Comparison of ENCODE assay signal across 1 cellular context in genomic region chr1:52697795-52698674, GRCh38.
A peak's percentile ranks its signal among the peaks of the same experiment; 100 is the strongest.
TF ChIP-seq lines count a peak whose summit lies in the region.

COA7 (minus strand) TSS chr1:52698347; CDS start chr1:52698326, 21 bp downstream.

TF ChIP-seq in HepG2, 621 proteins besides CTCF, POLR2A, EP300 and RAD21 (continued from another document and continues in another):
- TF ChIP-seq, protein P1, sequence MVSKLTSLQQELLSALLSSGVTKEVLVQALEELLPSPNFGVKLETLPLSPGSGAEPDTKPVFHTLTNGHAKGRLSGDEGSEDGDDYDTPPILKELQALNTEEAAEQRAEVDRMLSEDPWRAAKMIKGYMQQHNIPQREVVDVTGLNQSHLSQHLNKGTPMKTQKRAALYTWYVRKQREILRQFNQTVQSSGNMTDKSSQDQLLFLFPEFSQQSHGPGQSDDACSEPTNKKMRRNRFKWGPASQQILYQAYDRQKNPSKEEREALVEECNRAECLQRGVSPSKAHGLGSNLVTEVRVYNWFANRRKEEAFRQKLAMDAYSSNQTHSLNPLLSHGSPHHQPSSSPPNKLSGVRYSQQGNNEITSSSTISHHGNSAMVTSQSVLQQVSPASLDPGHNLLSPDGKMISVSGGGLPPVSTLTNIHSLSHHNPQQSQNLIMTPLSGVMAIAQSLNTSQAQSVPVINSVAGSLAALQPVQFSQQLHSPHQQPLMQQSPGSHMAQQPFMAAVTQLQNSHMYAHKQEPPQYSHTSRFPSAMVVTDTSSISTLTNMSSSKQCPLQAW (CRISPR knock-in tag; IDR thresholded peaks at IDR 0.05), result peak; percentile 45; the same call in 1 of the 2 replicates
- TF ChIP-seq NFRKB (IDR thresholded peaks at IDR 0.05) (no peak), ETS1 (CRISPR knock-in tag; IDR thresholded peaks at IDR 0.05) (peak; percentile 93; the same call in 1 of the 2 replicates), E2F2 (CRISPR knock-in tag; IDR thresholded peaks at IDR 0.05; ENCODE audit: borderline replicate concordance) (no peak), ZNF878 (CRISPR knock-in tag; IDR thresholded peaks at IDR 0.05) (peak; percentile 66), ZNF264 (CRISPR knock-in tag; IDR thresholded peaks at IDR 0.05) (peak; percentile 87), ZNF883 (CRISPR knock-in tag; IDR thresholded peaks at IDR 0.05; ENCODE audit: not compliant biosample characterization) (peak; percentile 92), ZNF773 (CRISPR knock-in tag; IDR thresholded peaks at IDR 0.05; ENCODE audit: borderline replicate concordance) (0 out of 2 replicates have a peak, but pooled peaks have one; percentile 18), HCFC1 (IDR thresholded peaks at IDR 0.05; ENCODE audit: low read depth, low read length) (no peak), ZNF296 (CRISPR knock-in tag; conservative IDR thresholded peaks at IDR 0.05) (peak; percentile 93), ZNF510 (CRISPR knock-in tag; IDR thresholded peaks at IDR 0.05; ENCODE audit: low read depth) (peak; percentile 84; the same call in 1 of the 2 replicates), CCAR2 (optimal IDR thresholded peaks at IDR 0.05; ENCODE audit: low read depth, low read length) (no peak), ZHX1 (CRISPR knock-in tag; IDR thresholded peaks at IDR 0.05; ENCODE audit: low read depth) (peak; percentile 82), CENPX (CRISPR knock-in tag; IDR thresholded peaks at IDR 0.05) (no peak), ZNF556 (CRISPR knock-in tag; IDR thresholded peaks at IDR 0.05; ENCODE audit: borderline replicate concordance) (peak; percentile 70; the same call in 1 of the 2 replicates), CEBPZ (IDR thresholded peaks at IDR 0.05; ENCODE audit: low read length) (no peak), CSRNP2 (CRISPR knock-in tag; conservative IDR thresholded peaks at IDR 0.05; ENCODE audit: low read depth) (0 out of 2 replicates have a peak, but pooled peaks have one; percentile 60), ZNF710 (CRISPR knock-in tag; IDR thresholded peaks at IDR 0.05; ENCODE audit: borderline replicate concordance) (no peak), TGIF2 (CRISPR knock-in tag; IDR thresholded peaks at IDR 0.05) (no peak), NFE2L2 (IDR thresholded peaks at IDR 0.05; ENCODE audit: low read length) (no peak), FOXJ3 (CRISPR knock-in tag; IDR thresholded peaks at IDR 0.05; ENCODE audit: borderline replicate concordance) (no peak), TEAD2 (CRISPR knock-in tag; IDR thresholded peaks at IDR 0.05) (0 out of 2 replicates have a peak, but pooled peaks have one; percentile 9), ZNF414 (CRISPR knock-in tag; IDR thresholded peaks at IDR 0.05) (no peak), ZNF766 (CRISPR knock-in tag; IDR thresholded peaks at IDR 0.05; ENCODE audit: borderline replicate concordance) (peak; percentile 94)
- TF ChIP-seq, protein P2, sequence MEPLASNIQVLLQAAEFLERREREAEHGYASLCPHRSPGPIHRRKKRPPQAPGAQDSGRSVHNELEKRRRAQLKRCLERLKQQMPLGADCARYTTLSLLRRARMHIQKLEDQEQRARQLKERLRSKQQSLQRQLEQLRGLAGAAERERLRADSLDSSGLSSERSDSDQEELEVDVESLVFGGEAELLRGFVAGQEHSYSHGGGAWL (CRISPR knock-in tag; IDR thresholded peaks at IDR 0.05), result peak; percentile 94
- TF ChIP-seq, protein P3, sequence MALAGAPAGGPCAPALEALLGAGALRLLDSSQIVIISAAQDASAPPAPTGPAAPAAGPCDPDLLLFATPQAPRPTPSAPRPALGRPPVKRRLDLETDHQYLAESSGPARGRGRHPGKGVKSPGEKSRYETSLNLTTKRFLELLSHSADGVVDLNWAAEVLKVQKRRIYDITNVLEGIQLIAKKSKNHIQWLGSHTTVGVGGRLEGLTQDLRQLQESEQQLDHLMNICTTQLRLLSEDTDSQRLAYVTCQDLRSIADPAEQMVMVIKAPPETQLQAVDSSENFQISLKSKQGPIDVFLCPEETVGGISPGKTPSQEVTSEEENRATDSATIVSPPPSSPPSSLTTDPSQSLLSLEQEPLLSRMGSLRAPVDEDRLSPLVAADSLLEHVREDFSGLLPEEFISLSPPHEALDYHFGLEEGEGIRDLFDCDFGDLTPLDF (CRISPR knock-in tag; IDR thresholded peaks at IDR 0.05), result peak; percentile 70
- TF ChIP-seq, protein P4, sequence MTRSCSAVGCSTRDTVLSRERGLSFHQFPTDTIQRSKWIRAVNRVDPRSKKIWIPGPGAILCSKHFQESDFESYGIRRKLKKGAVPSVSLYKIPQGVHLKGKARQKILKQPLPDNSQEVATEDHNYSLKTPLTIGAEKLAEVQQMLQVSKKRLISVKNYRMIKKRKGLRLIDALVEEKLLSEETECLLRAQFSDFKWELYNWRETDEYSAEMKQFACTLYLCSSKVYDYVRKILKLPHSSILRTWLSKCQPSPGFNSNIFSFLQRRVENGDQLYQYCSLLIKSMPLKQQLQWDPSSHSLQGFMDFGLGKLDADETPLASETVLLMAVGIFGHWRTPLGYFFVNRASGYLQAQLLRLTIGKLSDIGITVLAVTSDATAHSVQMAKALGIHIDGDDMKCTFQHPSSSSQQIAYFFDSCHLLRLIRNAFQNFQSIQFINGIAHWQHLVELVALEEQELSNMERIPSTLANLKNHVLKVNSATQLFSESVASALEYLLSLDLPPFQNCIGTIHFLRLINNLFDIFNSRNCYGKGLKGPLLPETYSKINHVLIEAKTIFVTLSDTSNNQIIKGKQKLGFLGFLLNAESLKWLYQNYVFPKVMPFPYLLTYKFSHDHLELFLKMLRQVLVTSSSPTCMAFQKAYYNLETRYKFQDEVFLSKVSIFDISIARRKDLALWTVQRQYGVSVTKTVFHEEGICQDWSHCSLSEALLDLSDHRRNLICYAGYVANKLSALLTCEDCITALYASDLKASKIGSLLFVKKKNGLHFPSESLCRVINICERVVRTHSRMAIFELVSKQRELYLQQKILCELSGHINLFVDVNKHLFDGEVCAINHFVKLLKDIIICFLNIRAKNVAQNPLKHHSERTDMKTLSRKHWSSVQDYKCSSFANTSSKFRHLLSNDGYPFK (CRISPR knock-in tag; IDR thresholded peaks at IDR 0.05; ENCODE audit: borderline replicate concordance), result peak; percentile 82; the same call in 1 of the 2 replicates
- TF ChIP-seq, protein P5, sequence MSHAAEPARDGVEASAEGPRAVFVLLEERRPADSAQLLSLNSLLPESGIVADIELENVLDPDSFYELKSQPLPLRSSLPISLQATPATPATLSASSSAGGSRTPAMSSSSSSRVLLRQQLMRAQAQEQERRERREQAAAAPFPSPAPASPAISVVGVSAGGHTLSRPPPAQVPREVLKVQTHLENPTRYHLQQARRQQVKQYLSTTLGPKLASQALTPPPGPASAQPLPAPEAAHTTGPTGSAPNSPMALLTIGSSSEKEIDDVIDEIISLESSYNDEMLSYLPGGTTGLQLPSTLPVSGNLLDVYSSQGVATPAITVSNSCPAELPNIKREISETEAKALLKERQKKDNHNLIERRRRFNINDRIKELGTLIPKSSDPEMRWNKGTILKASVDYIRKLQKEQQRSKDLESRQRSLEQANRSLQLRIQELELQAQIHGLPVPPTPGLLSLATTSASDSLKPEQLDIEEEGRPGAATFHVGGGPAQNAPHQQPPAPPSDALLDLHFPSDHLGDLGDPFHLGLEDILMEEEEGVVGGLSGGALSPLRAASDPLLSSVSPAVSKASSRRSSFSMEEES (CRISPR knock-in tag; IDR thresholded peaks at IDR 0.05), result peak; percentile 90
- TF ChIP-seq, protein P6, sequence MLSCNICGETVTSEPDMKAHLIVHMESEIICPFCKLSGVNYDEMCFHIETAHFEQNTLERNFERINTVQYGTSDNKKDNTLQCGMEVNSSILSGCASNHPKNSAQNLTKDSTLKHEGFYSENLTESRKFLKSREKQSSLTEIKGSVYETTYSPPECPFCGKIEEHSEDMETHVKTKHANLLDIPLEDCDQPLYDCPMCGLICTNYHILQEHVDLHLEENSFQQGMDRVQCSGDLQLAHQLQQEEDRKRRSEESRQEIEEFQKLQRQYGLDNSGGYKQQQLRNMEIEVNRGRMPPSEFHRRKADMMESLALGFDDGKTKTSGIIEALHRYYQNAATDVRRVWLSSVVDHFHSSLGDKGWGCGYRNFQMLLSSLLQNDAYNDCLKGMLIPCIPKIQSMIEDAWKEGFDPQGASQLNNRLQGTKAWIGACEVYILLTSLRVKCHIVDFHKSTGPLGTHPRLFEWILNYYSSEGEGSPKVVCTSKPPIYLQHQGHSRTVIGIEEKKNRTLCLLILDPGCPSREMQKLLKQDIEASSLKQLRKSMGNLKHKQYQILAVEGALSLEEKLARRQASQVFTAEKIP (CRISPR knock-in tag; IDR thresholded peaks at IDR 0.05; ENCODE audit: borderline replicate concordance), result no peak
